In the genomic region with DNA sequence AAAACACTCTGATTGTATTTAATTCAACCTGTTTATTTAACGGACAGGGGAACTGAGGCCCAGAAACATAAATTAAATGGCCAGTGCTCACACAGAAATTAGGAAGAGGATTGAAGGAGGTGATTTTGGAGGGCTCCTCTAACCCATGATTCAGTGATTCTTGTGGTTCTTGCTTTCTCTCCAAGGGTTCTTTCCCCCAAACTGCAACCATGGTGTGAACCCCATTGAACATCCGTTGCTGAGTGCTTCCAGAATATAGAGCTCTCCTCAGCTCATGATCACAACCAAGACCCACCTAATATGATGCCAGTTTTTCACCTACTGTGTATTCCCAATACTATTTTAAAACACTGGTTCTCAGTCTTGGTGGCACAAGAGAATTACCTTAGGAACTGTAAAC, we compare ENCODE assay signal across 8 cellular contexts. TPM values are rescaled to one million over a fixed set of nuclear protein-coding genes. Genes with fewer than 3 reads are reported as not detected.
DNase-seq lines count a peak whose midpoint lies in the region; ATAC-seq and TF ChIP-seq lines count a peak whose summit lies in the region.

No MANE protein-coding gene starts in this region.

- no peak overlapping the region for H3K4me3 ChIP-seq in lower lobe of right lung

- no peak for ATAC-seq in activated CD8-positive, alpha-beta memory T cell treated with anti-CD3 and anti-CD28 coated beads, Interleukin-2, amount 10 ng/mL, durations not matched to agents 7 days and 5 days
- peak; percentile 11 to 23 for ATAC-seq in activated naive CD4-positive, alpha-beta T cell treated with anti-CD3 and anti-CD28 coated beads, Interleukin-2, amount 50 U/mL, for 72 hours
- ATAC-seq in lower lobe of right lung = no peak

- intact Hi-C loops in lower lobe of right lung (cut with DNase I) = loop anchor here (10.0 kb wide), 1 partner anchor 75 kb away; no protein-coding TSS in a partner anchor

- DNase-seq in activated CD8-positive, alpha-beta memory T cell treated with anti-CD3 and anti-CD28 coated beads, Interleukin-2, amount 10 ng/mL, durations not matched to agents 7 days and 5 days = no peak
- DNase-seq in activated CD8-positive, alpha-beta memory T cell treated with anti-CD3 and anti-CD28 coated beads, Interleukin-2, amount 50 U/mL, for 4 hours = no peak
- no peak for DNase-seq in activated naive CD4-positive, alpha-beta T cell treated with anti-CD3 and anti-CD28 coated beads, Interleukin-2, amount 50 U/mL, for 72 hours (ENCODE audit: low spot score in 2 of 2)
- DNase-seq in lower lobe of right lung = no peak
- no peak for DNase-seq in G401 (ENCODE audit: low spot score)
- no peak for DNase-seq in NCI-H526 treated with DMSO at 0.1 percent for 48 hours (lab: John Stamatoyannopoulos, UW)
- no peak for DNase-seq in stimulated activated CD4-positive, alpha-beta T cell treated with anti-CD3 and anti-CD28 coated beads, Interleukin-4, amount 100 ng/mL, for 1 hour

- H3K4me1 Mint-ChIP-seq in activated CD8-positive, alpha-beta memory T cell treated with anti-CD3 and anti-CD28 coated beads, Interleukin-2, amount 10 ng/mL, durations not matched to agents 7 days and 5 days = peaks cover 62% of the 10 kb centered on the region

- peaks cover 59% of the 10 kb centered on the region for H3K4me1 ChIP-seq in lower lobe of right lung

- TF ChIP-seq CTCF in lower lobe of right lung (IDR thresholded peaks at IDR 0.05) = no peak

- H3K36me3 ChIP-seq in lower lobe of right lung = peaks cover 21% of the 10 kb centered on the region

- H3K27me3 ChIP-seq in lower lobe of right lung (ENCODE audit: low read depth) = no peaks in the 10 kb centered on the region

- in situ Hi-C loops in G401 (cut with HindIII; ENCODE audit: low sequenced_read_pairs) = no loop called here

- no peaks in the 10 kb centered on the region for H3K9me3 Mint-ChIP-seq in activated CD8-positive, alpha-beta memory T cell treated with anti-CD3 and anti-CD28 coated beads, Interleukin-2, amount 10 ng/mL, durations not matched to agents 7 days and 5 days (ENCODE audit: low read depth)
- H3K9me3 Mint-ChIP-seq in activated naive CD4-positive, alpha-beta T cell treated with anti-CD3 and anti-CD28 coated beads, Interleukin-2, amount 50 U/mL, for 72 hours = no peaks in the 10 kb centered on the region

- H3K27me3 Mint-ChIP-seq in activated CD8-positive, alpha-beta memory T cell treated with anti-CD3 and anti-CD28 coated beads, Interleukin-2, amount 10 ng/mL, durations not matched to agents 7 days and 5 days = no peaks in the 10 kb centered on the region

- H3K36me3 Mint-ChIP-seq in activated CD8-positive, alpha-beta memory T cell treated with anti-CD3 and anti-CD28 coated beads, Interleukin-2, amount 10 ng/mL, durations not matched to agents 7 days and 5 days = peaks cover 21% of the 10 kb centered on the region
- H3K36me3 Mint-ChIP-seq in activated naive CD4-positive, alpha-beta T cell treated with anti-CD3 and anti-CD28 coated beads, Interleukin-2, amount 50 U/mL, for 72 hours = peaks cover 9 to 13% of the 10 kb centered on the region in 2 donors

- peak overlapping the region; percentile 27 for H3K4me3 Mint-ChIP-seq in activated CD8-positive, alpha-beta memory T cell treated with anti-CD3 and anti-CD28 coated beads, Interleukin-2, amount 10 ng/mL, durations not matched to agents 7 days and 5 days

- H3K9me3 ChIP-seq in lower lobe of right lung = no peaks in the 10 kb centered on the region

- peak overlapping the region; percentile 75 for H3K27ac ChIP-seq in lower lobe of right lung
- peak overlapping the region; percentile 92 for H3K27ac ChIP-seq in temporal lobe (ENCODE audit: low read depth, low read length)

- H3K27ac Mint-ChIP-seq in activated CD8-positive, alpha-beta memory T cell treated with anti-CD3 and anti-CD28 coated beads, Interleukin-2, amount 10 ng/mL, durations not matched to agents 7 days and 5 days = peak overlapping the region; percentile 85
- peak overlapping the region; percentile 84 to 94 for H3K27ac Mint-ChIP-seq in activated naive CD4-positive, alpha-beta T cell treated with anti-CD3 and anti-CD28 coated beads, Interleukin-2, amount 50 U/mL, for 72 hours

- CTCF ChIA-PET in activated CD8-positive, alpha-beta memory T cell treated with anti-CD3 and anti-CD28 coated beads, Interleukin-2, amount 10 ng/mL, durations not matched to agents 7 days and 5 days (lab: Charles Lee) = interaction anchor here (0.9 to 3.5 kb wide), 10 partner anchors 9 to 366 kb away, joined by 3 to 16 read pairs (median 4); no protein-coding TSS in a partner anchor

RNA-seq across cellular contexts. Expression of a gene that starts 41.4 kb away (rescaled TPM):
- not detected for total RNA-seq in activated CD8-positive, alpha-beta memory T cell treated with anti-CD3 and anti-CD28 coated beads, Interleukin-2, amount 10 ng/mL, durations not matched to agents 7 days and 5 days
- total RNA-seq in activated naive CD4-positive, alpha-beta T cell treated with anti-CD3 and anti-CD28 coated beads, Interleukin-2, amount 50 U/mL, for 72 hours = not detected
- total RNA-seq in lower lobe of right lung (0.24 TPM), temporal lobe (not detected)
- total RNA-seq in G401 (2014; rRNA removed; shearing (Covaris generic)) = not detected in 2 replicates

Comparison
In these comparisons a context has a peak if more than half of its experiments do, and no peak if none do; other contexts are left out.
1. ATAC-seq: peak in activated naive CD4-positive, alpha-beta T cell treated with anti-CD3 and anti-CD28 coated beads, Interleukin-2, amount 50 U/mL, for 72 hours (2 of 2); none in activated CD8-positive, alpha-beta memory T cell treated with anti-CD3 and anti-CD28 coated beads, Interleukin-2, amount 10 ng/mL, durations not matched to agents 7 days and 5 days (single experiment) and lower lobe of right lung (0 of 2).